Comparison of ENCODE assay signal across 17 cellular contexts in genomic region chr7:82345886-82346285, GRCh38.
"Had no signal": no experiment of that assay in that cellular context is flagged by ENCODE, and none has a peak within 500 bp of the region (broad histone marks: within the 10 kb centered on the region; RNA-seq: fewer than 3 reads in every experiment).

No MANE protein-coding gene starts in this region.

- H3K9me3 Mint-ChIP-seq: neural crest cell had no signal

- H3K4me3 Mint-ChIP-seq: natural killer cell, neural crest cell had no signal

- H3K36me3 Mint-ChIP-seq: natural killer cell had no signal

- ATAC-seq: gastroesophageal sphincter, natural killer cell, sciatic nerve had no signal

- H3K27me3 ChIP-seq: colonic mucosa, esophagus squamous epithelium, gastroesophageal sphincter, stomach, transverse colon had no signal

- H3K4me3 ChIP-seq: colonic mucosa, esophagus squamous epithelium, gastroesophageal sphincter, skin epidermis, stomach, thoracic aorta, transverse colon had no signal

- DNase-seq: colonic mucosa; dermis blood vessel endothelial cell; esophagus squamous epithelium; foreskin fibroblast; mammary epithelial cell; natural killer cell; posterior cingulate gyrus; stimulated activated CD4-positive, alpha-beta T cell treated with anti-CD3 and anti-CD28 coated beads, Interleukin-12 subunit alpha, Interleukin-12 subunit beta, amount 100 ng/mL, for 4 hours; stimulated activated naive CD4-positive, alpha-beta T cell; stomach; substantia nigra; transverse colon had no signal

- H3K27ac Mint-ChIP-seq: natural killer cell had no signal

- H3K27ac ChIP-seq: colonic mucosa, esophagus squamous epithelium, gastroesophageal sphincter, skin epidermis, stomach, thoracic aorta, transverse colon had no signal

- H3K36me3 ChIP-seq: colonic mucosa, esophagus squamous epithelium, stomach, thoracic aorta, transverse colon had no signal

- H3K4me1 ChIP-seq: colonic mucosa, esophagus squamous epithelium, gastroesophageal sphincter, stomach, transverse colon had no signal

- H3K9me3 ChIP-seq: colonic mucosa, esophagus squamous epithelium, gastroesophageal sphincter, stomach, thoracic aorta, transverse colon had no signal

- H3K4me1 Mint-ChIP-seq: natural killer cell, neural crest cell had no signal
